ENCODE assay signal across 8 cellular contexts in genomic region chr20:50575869-50576720, GRCh38.
DNase-seq lines count a peak whose midpoint lies in the region; ATAC-seq and TF ChIP-seq lines count a peak whose summit lies in the region.

No MANE protein-coding gene starts in this region.

- H3K4me3 Mint-ChIP-seq in CD8-positive, alpha-beta T cell: no peak overlapping the region

- H3K4me1 ChIP-seq in CD8-positive, alpha-beta T cell (ENCODE audit: insufficient read depth, low read length): peaks cover 3% of the 10 kb centered on the region
- H3K4me1 ChIP-seq in SJCRH30 (no peaks in the 10 kb centered on the region), foreskin keratinocyte (no peaks in the 10 kb centered on the region), ovary (ENCODE audit: insufficient read depth) (peaks cover 12% of the 10 kb centered on the region), upper lobe of left lung (peaks cover 31 to 44% (median 34%) of the 10 kb centered on the region in 4 donors)

- TF ChIP-seq POLR2A in ovary (IDR thresholded peaks at IDR 0.05) (no peak), upper lobe of left lung (IDR thresholded peaks at IDR 0.05) (no peak)

- DNase-seq in CD8-positive, alpha-beta T cell: peak; percentile 38 to 77 (median 58)
- DNase-seq in SJCRH30 (peak; percentile 59 to 67), foreskin keratinocyte (no peak), ovary (peak; percentile 70 to 80 (median 74)), upper lobe of left lung (peak; percentile 81 to 84)
- peak; percentile 88 for DNase-seq in activated effector memory CD4-positive, alpha-beta T cell treated with anti-CD3 and anti-CD28 coated beads, Interleukin-2, amount 50 U/mL, for 16 hours

- no peaks in the 10 kb centered on the region for H3K9me3 ChIP-seq in CD8-positive, alpha-beta T cell (ENCODE audit: low read length)
- no peaks in the 10 kb centered on the region for H3K9me3 ChIP-seq in SJCRH30 (replicated peaks)
- H3K9me3 ChIP-seq in ovary: no peaks in the 10 kb centered on the region
- H3K9me3 ChIP-seq in upper lobe of left lung: no peaks in the 10 kb centered on the region

- H3K27ac Mint-ChIP-seq in CD8-positive, alpha-beta T cell: peak overlapping the region; percentile 78

- intact Hi-C loops in CD8-positive, alpha-beta T cell (cut with DNase I, micrococcal nuclease): loop anchor here (1.0 kb wide), 4 partner anchors 72 to 390 kb away; no protein-coding TSS in a partner anchor
- intact Hi-C loops in ovary (cut with DNase I): loop anchor here (2.0 to 10.0 kb wide), 6 partner anchors 61 to 389 kb away; partner anchors contain the start of gene PTPN1 (in 1 of the 4)

- H3K4me3 ChIP-seq in CD8-positive, alpha-beta T cell (ENCODE audit: low read depth, low read length): no peak overlapping the region
- H3K4me3 ChIP-seq in SJCRH30: no peak overlapping the region
- H3K4me3 ChIP-seq in ovary: no peak overlapping the region
- H3K4me3 ChIP-seq in upper lobe of left lung: no peak overlapping the region

- 52 to 58% (median 53%) methylated on average over 12 of the region's 12 CpGs for WGBS in ovary, 3 donors
- WGBS in upper lobe of left lung, 2 donors: 51 to 52% methylated on average over 12 of the region's 12 CpGs

- no peaks in the 10 kb centered on the region for H3K27me3 ChIP-seq in CD8-positive, alpha-beta T cell (ENCODE audit: insufficient read depth, low read length)
- H3K27me3 ChIP-seq in SJCRH30: no peaks in the 10 kb centered on the region
- H3K27me3 ChIP-seq in foreskin keratinocyte: no peaks in the 10 kb centered on the region
- no peaks in the 10 kb centered on the region for H3K27me3 ChIP-seq in ovary
- no peaks in the 10 kb centered on the region for H3K27me3 ChIP-seq in upper lobe of left lung

- peaks cover 55% of the 10 kb centered on the region for H3K36me3 ChIP-seq in CD8-positive, alpha-beta T cell (ENCODE audit: insufficient read depth, low read length)
- H3K36me3 ChIP-seq in SJCRH30 (peaks cover 54% of the 10 kb centered on the region), ovary (no peaks in the 10 kb centered on the region), upper lobe of left lung (peaks cover 36 to 77% (median 54%) of the 10 kb centered on the region in 4 donors)

- no peaks in the 10 kb centered on the region for H3K27me3 Mint-ChIP-seq in CD8-positive, alpha-beta T cell (ENCODE audit: low read depth)

- H3K27ac ChIP-seq in CD8-positive, alpha-beta T cell (ENCODE audit: low read depth, low read length): no peak overlapping the region
- H3K27ac ChIP-seq in SJCRH30 (no peak overlapping the region), foreskin keratinocyte (no peak overlapping the region), ovary (no peak overlapping the region), upper lobe of left lung (peak overlapping the region in 2 of 4 donors; percentile 22 to 44)

- POLR2A ChIA-PET in CD8-positive, alpha-beta T cell (lab: Charles Lee): interaction anchor here (1.0 to 1.2 kb wide), 2 partner anchors 10 to 66 kb away, joined by 3 to 4 read pairs; partner anchors contain the start of gene PTPN1

- ATAC-seq in CD8-positive, alpha-beta T cell: peak; percentile 76
- ATAC-seq in HG03175 (IDR thresholded peaks at IDR 0.05; ENCODE audit: unreplicated experiment) (peak; percentile 59), foreskin keratinocyte (peak; percentile 79), upper lobe of left lung (ENCODE audit: low FRiP score in 2 of 2) (peak; percentile 67 to 71), HG02759 (IDR thresholded peaks at IDR 0.05; ENCODE audit: unreplicated experiment) (no peak)

- H3K9me3 Mint-ChIP-seq in CD8-positive, alpha-beta T cell: no peaks in the 10 kb centered on the region

- TF ChIP-seq CTCF in CD8-positive, alpha-beta T cell (IDR thresholded peaks at IDR 0.05): no peak
- TF ChIP-seq CTCF in foreskin keratinocyte (conservative IDR thresholded peaks at IDR 0.05) (peak; percentile 77), ovary (IDR thresholded peaks at IDR 0.05) (peak; percentile 45 to 71 (median 47)), upper lobe of left lung (IDR thresholded peaks at IDR 0.05) (peak; percentile 51 to 84 (median 76))

- H3K4me1 Mint-ChIP-seq in CD8-positive, alpha-beta T cell (ENCODE audit: low read depth): peaks cover 22% of the 10 kb centered on the region

- CTCF ChIA-PET in CD8-positive, alpha-beta T cell (lab: Charles Lee): interaction anchor here (0.6 to 3.5 kb wide), 21 partner anchors 11 to 398 kb away, joined by 3 to 42 read pairs (median 4); no protein-coding TSS in a partner anchor

- H3K36me3 Mint-ChIP-seq in CD8-positive, alpha-beta T cell: peaks cover 90% of the 10 kb centered on the region

- TF ChIP-seq EP300 in ovary (IDR thresholded peaks at IDR 0.05) (no peak), upper lobe of left lung (IDR thresholded peaks at IDR 0.05) (no peak)

Comparison
In these comparisons a context has a peak if more than half of its experiments do, and no peak if none do; other contexts are left out.
1. DNase-seq: peak in CD8-positive, alpha-beta T cell (7 of 7), SJCRH30 (2 of 2), activated effector memory CD4-positive, alpha-beta T cell treated with anti-CD3 and anti-CD28 coated beads, Interleukin-2, amount 50 U/mL, for 16 hours (single experiment), ovary (5 of 5) and upper lobe of left lung (2 of 2); none in foreskin keratinocyte (0 of 2).